In the genomic region with DNA sequence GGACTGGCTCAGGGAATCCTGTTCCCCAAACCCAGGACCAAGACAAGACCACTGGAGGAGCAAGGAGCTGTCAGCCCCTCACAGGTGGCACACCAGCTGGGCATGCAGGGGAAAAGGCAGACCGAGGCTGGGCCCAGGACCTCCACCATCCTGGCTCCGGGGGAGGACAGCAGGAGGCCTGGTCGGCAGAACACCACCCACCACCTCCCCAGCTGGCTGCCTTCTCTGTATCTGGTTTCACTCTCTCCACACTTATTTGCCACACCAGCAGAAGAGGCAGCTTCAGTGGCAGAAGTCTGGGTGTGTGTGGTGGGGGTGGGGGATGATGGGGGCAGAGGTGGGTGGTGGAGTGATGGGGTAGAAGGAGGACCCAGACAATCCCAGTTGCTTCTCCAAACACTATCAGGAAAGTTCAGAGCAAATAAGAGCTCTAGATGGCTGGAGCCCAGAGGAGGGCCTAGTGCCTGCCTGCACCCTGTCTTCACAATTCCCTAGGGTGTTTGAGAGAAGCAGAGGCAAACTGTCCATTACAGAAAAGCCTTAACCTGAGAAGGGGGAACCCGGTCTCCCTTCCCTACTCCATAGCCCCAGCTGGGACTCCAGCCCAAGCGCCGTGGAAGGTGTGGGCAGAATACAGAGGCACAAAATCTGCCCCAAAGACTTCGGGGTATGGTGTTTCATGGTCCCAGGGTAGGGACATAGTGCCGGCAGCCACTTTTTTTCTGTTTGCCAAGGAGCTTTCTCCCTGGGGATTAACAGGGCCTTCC, we compare ENCODE assay signal across 10 cellular contexts. TPM values are rescaled to one million over a fixed set of nuclear protein-coding genes. Genes with fewer than 3 reads are reported as not detected.
DNase-seq lines count a peak whose midpoint lies in the region; ATAC-seq and TF ChIP-seq lines count a peak whose summit lies in the region.
"Had no signal": no experiment of that assay in that cellular context is flagged by ENCODE, and none has a peak within 500 bp of the region (broad histone marks: within the 10 kb centered on the region; RNA-seq: fewer than 3 reads in every experiment).

No MANE protein-coding gene starts in this region.

- intact Hi-C loops in Panc1 (cut with micrococcal nuclease; ENCODE audit: unreplicated experiment), result no loop called here
- intact Hi-C loops in activated naive CD4-positive, alpha-beta T cell treated with anti-CD3 and anti-CD28 coated beads for 36 hours (cut with micrococcal nuclease), result no loop called here

- no peaks in the 10 kb centered on the region for H3K36me3 Mint-ChIP-seq in activated naive CD4-positive, alpha-beta T cell treated with anti-CD3 and anti-CD28 coated beads for 36 hours (ENCODE audit: low read depth)
- H3K36me3 Mint-ChIP-seq: stimulated activated effector memory CD8-positive, alpha-beta T cell treated with anti-CD3 and anti-CD28 coated beads, Interleukin-12 subunit alpha, Interleukin-12 subunit beta, amount 100 ng/mL, for 72 hours had no signal

- H3K4me3 ChIP-seq in Panc1 (ENCODE audit: low read depth in 2 of 2, low read length in 2 of 2), result no peak overlapping the region
- H3K4me3 ChIP-seq in subcutaneous abdominal adipose tissue (ENCODE audit: low read depth in 1 of 5, low read length in 5 of 5), result no peak overlapping the region

- H3K27me3 ChIP-seq in Panc1 (ENCODE audit: control insufficient read depth, insufficient read depth, low read length), result no peaks in the 10 kb centered on the region
- H3K27me3 ChIP-seq in subcutaneous abdominal adipose tissue (ENCODE audit: control insufficient read depth in 5 of 5, insufficient read depth in 4 of 5, low read length in 5 of 5), result no peaks in the 10 kb centered on the region

- no peaks in the 10 kb centered on the region for H3K9me3 Mint-ChIP-seq in activated naive CD4-positive, alpha-beta T cell treated with anti-CD3 and anti-CD28 coated beads for 36 hours
- H3K9me3 Mint-ChIP-seq: central memory CD8-positive, alpha-beta T cell; stimulated activated effector memory CD8-positive, alpha-beta T cell treated with anti-CD3 and anti-CD28 coated beads, Interleukin-12 subunit alpha, Interleukin-12 subunit beta, amount 100 ng/mL, for 72 hours had no signal

- no TSS peak for BruUV-seq in Panc1 (replicated peaks; lab: Mats Ljungman, UMichigan)

- H3K4me1 Mint-ChIP-seq in activated naive CD4-positive, alpha-beta T cell treated with anti-CD3 and anti-CD28 coated beads for 36 hours (ENCODE audit: low read depth), result no peaks in the 10 kb centered on the region
- H3K4me1 Mint-ChIP-seq: central memory CD8-positive, alpha-beta T cell had no signal

- H3K27me3 Mint-ChIP-seq in activated naive CD4-positive, alpha-beta T cell treated with anti-CD3 and anti-CD28 coated beads for 36 hours (ENCODE audit: low read depth), result no peaks in the 10 kb centered on the region

- H3K4me3 Mint-ChIP-seq in activated naive CD4-positive, alpha-beta T cell treated with anti-CD3 and anti-CD28 coated beads for 36 hours, result no peak overlapping the region
- H3K4me3 Mint-ChIP-seq: central memory CD8-positive, alpha-beta T cell; stimulated activated effector memory CD8-positive, alpha-beta T cell treated with anti-CD3 and anti-CD28 coated beads, Interleukin-12 subunit alpha, Interleukin-12 subunit beta, amount 100 ng/mL, for 72 hours had no signal

- H3K27ac ChIP-seq in Panc1 (ENCODE audit: low read length), result peak overlapping the region; percentile 79
- H3K27ac ChIP-seq in subcutaneous abdominal adipose tissue (ENCODE audit: low read depth, low read length), result peak overlapping the region; percentile 97

- POLR2A ChIA-PET in Panc1 (lab: Charles Lee), result interaction anchor here (0.6 kb wide), 1 partner anchor 201 kb away, joined by 3 read pairs; no protein-coding TSS in a partner anchor

- no peak for ATAC-seq in Panc1
- no peak for ATAC-seq in activated CD4-positive, CD25-positive, alpha-beta regulatory T cell treated with anti-CD3 and anti-CD28 coated beads, Interleukin-2, amount 50 U/mL, for 24 hours
- ATAC-seq: stimulated activated effector memory CD8-positive, alpha-beta T cell treated with anti-CD3 and anti-CD28 coated beads, Interleukin-12 subunit alpha, Interleukin-12 subunit beta, amount 100 ng/mL, for 72 hours had no signal

- H3K36me3 ChIP-seq in Panc1 (ENCODE audit: control insufficient read depth, insufficient read depth, low read length) (no peaks in the 10 kb centered on the region), subcutaneous abdominal adipose tissue (ENCODE audit: control insufficient read depth in 5 of 5, insufficient read depth in 5 of 5, low read length in 5 of 5) (no peaks in the 10 kb centered on the region)

- no peak overlapping the region for H3K27ac Mint-ChIP-seq in activated naive CD4-positive, alpha-beta T cell treated with anti-CD3 and anti-CD28 coated beads for 36 hours
- H3K27ac Mint-ChIP-seq: stimulated activated effector memory CD8-positive, alpha-beta T cell treated with anti-CD3 and anti-CD28 coated beads, Interleukin-12 subunit alpha, Interleukin-12 subunit beta, amount 100 ng/mL, for 72 hours had no signal

- DNase-seq in NAMALWA (ENCODE audit: low spot score), result peak; percentile 7
- DNase-seq in Panc1 (ENCODE audit: low read depth, low spot score), result no peak
- DNase-seq in left kidney (ENCODE audit: low read depth, low spot score), result peak; percentile 85
- DNase-seq in activated naive CD4-positive, alpha-beta T cell treated with anti-CD3 and anti-CD28 coated beads for 36 hours, result no peak
- no peak for DNase-seq in SW 1271 (lab: John Stamatoyannopoulos, UW)
- DNase-seq: MV-4-11 had no signal

- no peak for TF ChIP-seq CTCF in Panc1 (IDR thresholded peaks at IDR 0.05)

- in situ Hi-C loops in Panc1 (cut with HindIII; ENCODE audit: low pct_unique_long_range_greater_than_20kb, low sequenced_read_pairs), result no loop called here

- H3K9ac ChIP-seq in subcutaneous abdominal adipose tissue (ENCODE audit: low read length in 5 of 5), result peak overlapping the region in 4 of 5 donors; percentile 51 to 75 (median 68)

- H3K9me3 ChIP-seq in Panc1 (ENCODE audit: control insufficient read depth, insufficient read depth, low read depth, low read length) (no peaks in the 10 kb centered on the region), subcutaneous abdominal adipose tissue (ENCODE audit: control insufficient read depth in 5 of 5, low read length in 5 of 5) (no peaks in the 10 kb centered on the region)

- peaks cover 41% of the 10 kb centered on the region for H3K4me1 ChIP-seq in Panc1 (ENCODE audit: control insufficient read depth, insufficient read depth, low read length)
- H3K4me1 ChIP-seq in subcutaneous abdominal adipose tissue (ENCODE audit: control insufficient read depth in 5 of 5, insufficient read depth in 5 of 5, low read length in 5 of 5), result peaks cover 18 to 75% (median 68%) of the 10 kb centered on the region in 5 donors

- CTCF ChIA-PET in Panc1 (lab: Charles Lee), result interaction anchor here (1.6 kb wide), 1 partner anchor 11 kb away, joined by 9 read pairs; no protein-coding TSS in a partner anchor
- CTCF ChIA-PET in activated naive CD4-positive, alpha-beta T cell treated with anti-CD3 and anti-CD28 coated beads for 36 hours (lab: Charles Lee), result no interaction called here

RNA-seq across cellular contexts. Expression of a gene that starts 52.0 kb away (rescaled TPM):
- 17.1 TPM for total RNA-seq in Panc1 (2021; ENCODE audit: unreplicated experiment)
- 7.4 TPM for polyA plus RNA-seq in Panc1 (2012; ENCODE audit: insufficient read length)
- 1 to 10 TPM; 2.6 to 3.5 TPM for total RNA-seq in activated naive CD4-positive, alpha-beta T cell treated with anti-CD3 and anti-CD28 coated beads for 36 hours

Comparison
In these comparisons a context has a peak if more than half of its experiments do, and no peak if none do; other contexts are left out.
1. DNase-seq: peak in NAMALWA (single experiment) and left kidney (single experiment); none in Panc1 (single experiment), activated naive CD4-positive, alpha-beta T cell treated with anti-CD3 and anti-CD28 coated beads for 36 hours (single experiment) and SW 1271 (0 of 2).